23 cellular contexts compared by ENCODE assay signal in the genomic region with DNA sequence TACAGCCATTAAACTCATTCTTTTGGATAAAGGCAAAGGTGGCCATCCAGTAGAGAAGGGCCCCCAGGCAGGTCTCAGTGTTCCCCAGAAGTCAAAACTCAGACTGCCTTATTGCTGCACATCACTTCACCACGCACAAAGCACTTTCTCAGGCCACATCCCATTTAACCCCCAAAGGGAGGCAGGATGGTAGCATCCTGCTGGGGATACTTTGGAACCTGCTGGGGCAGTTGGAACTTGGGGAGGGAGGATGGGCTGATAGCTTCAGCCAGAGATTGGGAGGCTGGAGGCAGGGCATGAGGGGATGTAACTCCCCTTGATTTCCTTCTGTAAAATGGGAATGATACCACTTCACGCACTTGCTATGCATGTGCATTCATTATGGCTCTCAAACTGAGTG. TPM values are rescaled to one million over a fixed set of nuclear protein-coding genes. Genes with fewer than 3 reads are reported as not detected.
"Had no signal": no experiment of that assay in that cellular context is flagged by ENCODE, and none has a peak within 500 bp of the region (broad histone marks: within the 10 kb centered on the region; RNA-seq: fewer than 3 reads in every experiment).

No MANE protein-coding gene starts in this region.

- H3K36me3 Mint-ChIP-seq: activated CD8-positive, alpha-beta memory T cell treated with anti-CD3 and anti-CD28 coated beads, Interleukin-2, amount 10 ng/mL, durations not matched to agents 7 days and 5 days; activated naive CD8-positive, alpha-beta T cell treated with anti-CD3 and anti-CD28 coated beads, Interleukin-2, amount 10 ng/mL, durations not matched to agents 7 days and 5 days; T-cell had no signal

- H3K9me3 ChIP-seq: adrenal gland, breast epithelium had no signal

- ATAC-seq: activated CD4-positive, alpha-beta T cell treated with anti-CD3 and anti-CD28 coated beads for 36 hours; activated CD8-positive, alpha-beta memory T cell treated with anti-CD3 and anti-CD28 coated beads, Interleukin-2, amount 10 ng/mL, durations not matched to agents 7 days and 5 days; activated T-cell treated with anti-CD3 and anti-CD28 coated beads, Interleukin-2, amount 50 U/mL, for 4 hours; T-cell had no signal

- DNase-seq: activated CD4-positive, alpha-beta T cell treated with anti-CD3 and anti-CD28 coated beads for 36 hours; activated CD4-positive, alpha-beta T cell treated with anti-CD3 and anti-CD28 coated beads, Interleukin-2, amount 50 U/mL, for 4 hours; activated CD8-positive, alpha-beta memory T cell treated with anti-CD3 and anti-CD28 coated beads, Interleukin-2, amount 10 ng/mL, durations not matched to agents 7 days and 5 days; activated effector memory CD4-positive, alpha-beta T cell treated with anti-CD3 and anti-CD28 coated beads, Interleukin-2, amount 50 U/mL, for 16 hours; activated naive CD4-positive, alpha-beta T cell treated with anti-CD3 and anti-CD28 coated beads for 36 hours; activated naive CD8-positive, alpha-beta T cell treated with anti-CD3 and anti-CD28 coated beads, Interleukin-2, amount 10 ng/mL, durations not matched to agents 7 days and 5 days; activated T-cell treated with anti-CD3 and anti-CD28 coated beads, Interleukin-2, amount 50 U/mL, for 4 hours; adrenal gland; central memory CD4-positive, alpha-beta T cell; KG1; NCI-H1092; NCI-H1417; NCI-H1930; NCI-H510A; NCI-H526 treated with DMSO at 0.1 percent for 48 hours; NCI-H82; T-cell; T-helper 2 cell had no signal

- H3K36me3 ChIP-seq: adrenal gland, breast epithelium had no signal

- H3K27ac Mint-ChIP-seq: activated CD4-positive, alpha-beta T cell treated with anti-CD3 and anti-CD28 coated beads for 36 hours; activated CD8-positive, alpha-beta memory T cell treated with anti-CD3 and anti-CD28 coated beads, Interleukin-2, amount 10 ng/mL, durations not matched to agents 7 days and 5 days; activated naive CD4-positive, alpha-beta T cell treated with anti-CD3 and anti-CD28 coated beads for 36 hours; activated naive CD8-positive, alpha-beta T cell treated with anti-CD3 and anti-CD28 coated beads, Interleukin-2, amount 10 ng/mL, durations not matched to agents 7 days and 5 days; T-cell had no signal

- H3K4me3 ChIP-seq: adrenal gland, breast epithelium, SK-N-MC had no signal

- H3K27me3 ChIP-seq: adrenal gland had no signal

- H3K9me3 Mint-ChIP-seq: activated naive CD4-positive, alpha-beta T cell treated with anti-CD3 and anti-CD28 coated beads for 36 hours; activated naive CD8-positive, alpha-beta T cell treated with anti-CD3 and anti-CD28 coated beads, Interleukin-2, amount 10 ng/mL, durations not matched to agents 7 days and 5 days; activated T-cell treated with anti-CD3 and anti-CD28 coated beads, Interleukin-2, amount 50 U/mL, for 4 hours; T-cell had no signal

- H3K4me3 Mint-ChIP-seq: activated CD4-positive, alpha-beta T cell treated with anti-CD3 and anti-CD28 coated beads for 36 hours; activated CD8-positive, alpha-beta memory T cell treated with anti-CD3 and anti-CD28 coated beads, Interleukin-2, amount 10 ng/mL, durations not matched to agents 7 days and 5 days; activated naive CD4-positive, alpha-beta T cell treated with anti-CD3 and anti-CD28 coated beads for 36 hours; activated naive CD8-positive, alpha-beta T cell treated with anti-CD3 and anti-CD28 coated beads, Interleukin-2, amount 10 ng/mL, durations not matched to agents 7 days and 5 days; activated T-cell treated with anti-CD3 and anti-CD28 coated beads, Interleukin-2, amount 50 U/mL, for 4 hours; T-cell had no signal

- H3K27ac ChIP-seq: adrenal gland, breast epithelium, SK-N-MC, VCaP had no signal

RNA-seq across cellular contexts. Expression of gene ITPKA, which starts 5.0 kb away (rescaled TPM):
- total RNA-seq: OCI-LY7 had no signal

RNA-seq across cellular contexts. Expression of gene LTK, which starts 15.0 kb away (rescaled TPM):
- total RNA-seq: activated naive CD4-positive, alpha-beta T cell treated with anti-CD3 and anti-CD28 coated beads for 36 hours; M059J had no signal
